Comparison of ENCODE assay signal across 7 cellular contexts in the genomic region with DNA sequence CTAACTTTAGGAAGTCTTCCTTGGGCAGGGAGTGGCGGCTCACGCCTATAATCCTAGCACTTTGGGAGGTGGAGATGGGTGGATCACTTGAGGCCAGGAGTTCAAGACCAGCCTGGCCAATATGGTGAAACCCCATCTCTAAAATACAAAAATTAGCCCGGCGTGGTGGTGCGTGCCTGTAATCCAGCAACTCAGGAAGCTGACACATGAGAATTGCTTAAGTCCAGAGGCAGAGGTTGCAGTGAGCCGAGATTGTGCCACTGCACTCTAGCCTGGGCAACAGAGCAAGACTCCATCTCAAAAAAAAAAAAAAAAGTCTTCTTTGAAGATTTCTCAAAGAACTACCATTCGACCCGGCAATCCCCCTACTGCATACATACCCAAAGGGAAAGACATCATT. TPM values are rescaled to one million over a fixed set of nuclear protein-coding genes. Genes with fewer than 3 reads are reported as not detected.
DNase-seq lines count a peak whose midpoint lies in the region; ATAC-seq and TF ChIP-seq lines count a peak whose summit lies in the region.
"Not testable (repeated sequence)": the region's sequence is repeated elsewhere in the genome, so short reads cannot be mapped to it uniquely, and the experiment has no call there.

No MANE protein-coding gene starts in this region.

- in situ Hi-C loops in IMR-90 (cut with MboI; ENCODE audit: low sequenced_read_pairs) = not testable (repeated sequence)

- H4K91ac ChIP-seq in IMR-90 (ENCODE audit: insufficient read depth, low read depth, low read length) = not testable (repeated sequence)

- CTCF ChIA-PET in IMR-90 (lab: Yijun Ruan, JAX); activated B cell treated with CpG ODN at 0.5 μM for 24 hours (lab: Charles Lee): not testable (repeated sequence)

- H2AFZ ChIP-seq in IMR-90 (replicated peaks; ENCODE audit: low read length, poor library complexity) = not testable (repeated sequence)

- peak overlapping the region; percentile 25 to 92 (median 80); a peak in 20 of 22 replicates for H3K4me2 ChIP-seq in BLaER1 treated with 17β-estradiol and CSF1 and Interleukin-3, amounts not matched to agents 10 nM and 100 nM
- H3K4me2 ChIP-seq in IMR-90 (ENCODE audit: low read depth, low read length) = not testable (repeated sequence)

- H3K27ac ChIP-seq in BLaER1 treated with 17β-estradiol and CSF1 and Interleukin-3, amounts not matched to agents 10 nM and 100 nM = peak overlapping the region in 8 of 11 experiments; percentile 11 to 94 (median 76); a peak in 11 of 22 replicates
- not testable (repeated sequence) for H3K27ac ChIP-seq in IMR-90 (ENCODE audit: insufficient read depth, low read length)
- peak overlapping the region; percentile 100 for H3K27ac ChIP-seq in epithelial cell of prostate

- H3K56ac ChIP-seq in IMR-90 (ENCODE audit: extremely low read depth, insufficient read depth, low read length) = not testable (repeated sequence)

- not testable (repeated sequence) for H4K20me1 ChIP-seq in BLaER1 treated with 17β-estradiol and CSF1 and Interleukin-3, amounts not matched to agents 10 nM and 100 nM; IMR-90 (ENCODE audit: insufficient read depth, low read length)

- H3K14ac ChIP-seq in IMR-90 (replicated peaks; ENCODE audit: low read depth, low read length) = not testable (repeated sequence)

- peaks cover 52 to 76% (median 67%) of the 10 kb centered on the region in 10 experiments for H3K4me1 ChIP-seq in BLaER1 treated with 17β-estradiol and CSF1 and Interleukin-3, amounts not matched to agents 10 nM and 100 nM
- H3K4me1 ChIP-seq in IMR-90 (ENCODE audit: control insufficient read depth, insufficient read depth, low read length) = peaks cover 21% of the 10 kb centered on the region

- H2BK120ac ChIP-seq in IMR-90 (ENCODE audit: low read depth, low read length) = 0 out of 2 replicates have a peak overlapping the region, but pooled peaks have one; percentile 4

- not testable (repeated sequence) for TF ChIP-seq POLR2A in IMR-90 (IDR thresholded peaks at IDR 0.05; ENCODE audit: low read depth, low read length)

- H3K18ac ChIP-seq in IMR-90 (ENCODE audit: low read depth, low read length) = not testable (repeated sequence)

- peak overlapping the region; percentile 2 for H3K27ac Mint-ChIP-seq in activated B cell treated with CpG ODN at 0.5 μM for 24 hours
- H3K27ac Mint-ChIP-seq in memory B cell = peak overlapping the region; percentile 14

- not testable (repeated sequence) for H3K79me1 ChIP-seq in IMR-90 (ENCODE audit: low read depth in 1 of 2, low read length in 2 of 2)

- peaks cover 12% of the 10 kb centered on the region for H3K9me1 ChIP-seq in IMR-90 (ENCODE audit: insufficient read depth, low read length)

- H3K4me1 Mint-ChIP-seq in activated B cell treated with CpG ODN at 0.5 μM for 24 hours = peaks cover 49% of the 10 kb centered on the region
- peaks cover 32% of the 10 kb centered on the region for H3K4me1 Mint-ChIP-seq in memory B cell

- H4K5ac ChIP-seq in IMR-90 (ENCODE audit: low read depth, low read length) = not testable (repeated sequence)

- intact Hi-C loops in IMR-90 (cut with micrococcal nuclease); activated B cell treated with CpG ODN at 0.5 μM for 24 hours (cut with micrococcal nuclease): not testable (repeated sequence)
- intact Hi-C loops in posterior vena cava (cut with DNase I) = loop anchor here in 1 of 2 donors (10.0 kb wide), 1 partner anchor 74 kb away; no protein-coding TSS in a partner anchor

- not testable (repeated sequence) for H3K9ac ChIP-seq in BLaER1 treated with 17β-estradiol and CSF1 and Interleukin-3, amounts not matched to agents 10 nM and 100 nM; IMR-90 (ENCODE audit: low read depth, low read length)

- H3K4me3 Mint-ChIP-seq in activated B cell treated with CpG ODN at 0.5 μM for 24 hours, memory B cell: not testable (repeated sequence)

- TF ChIP-seq RAD21 in IMR-90 (IDR thresholded peaks at IDR 0.05; ENCODE audit: low read length) = not testable (repeated sequence)

- ATAC-seq in IMR-90 (ENCODE audit: low read depth); activated B cell treated with CpG ODN at 0.5 μM for 24 hours (ENCODE audit: low read depth); memory B cell (ENCODE audit: low read depth): not testable (repeated sequence)

- H2BK5ac ChIP-seq in IMR-90 (ENCODE audit: low read depth, low read length, poor library complexity, severe bottlenecking) = not testable (repeated sequence)

- not testable (repeated sequence) for H3K27me3 ChIP-seq in BLaER1 treated with 17β-estradiol and CSF1 and Interleukin-3, amounts not matched to agents 10 nM and 100 nM; IMR-90 (ENCODE audit: control insufficient read depth, insufficient read depth, low read length)

- not testable (repeated sequence) for H3K23ac ChIP-seq in IMR-90 (ENCODE audit: low read depth, low read length)

- BruUV-seq in IMR-90 (replicated peaks; lab: Mats Ljungman, UMichigan) = not testable (repeated sequence)

- H3K9me3 ChIP-seq in BLaER1 treated with 17β-estradiol and CSF1 and Interleukin-3, amounts not matched to agents 10 nM and 100 nM (replicated peaks in 1 of 11); IMR-90 (ENCODE audit: control insufficient read depth, insufficient read depth, low read length): not testable (repeated sequence)

- POLR2A ChIA-PET in IMR-90 (lab: Charles Lee; ENCODE audit: unreplicated experiment) = not testable (repeated sequence)
- POLR2A ChIA-PET in activated B cell treated with CpG ODN at 0.5 μM for 24 hours (lab: Charles Lee) = interaction anchor here (7.7 kb wide), 1 partner anchor 16 kb away, joined by 77 read pairs; no protein-coding TSS in a partner anchor

- dilution Hi-C loops in IMR-90 (cut with HindIII; ENCODE audit: low sequenced_read_pairs, unreplicated experiment) = not testable (repeated sequence)

- not testable (repeated sequence) for H3K36me3 Mint-ChIP-seq in activated B cell treated with CpG ODN at 0.5 μM for 24 hours (ENCODE audit: low read depth); memory B cell

- H2AK5ac ChIP-seq in IMR-90 (ENCODE audit: low read depth, low read length) = not testable (repeated sequence)

- not testable (repeated sequence) for H2AK9ac ChIP-seq in IMR-90 (replicated peaks; ENCODE audit: low read depth, low read length, poor library complexity)

- not testable (repeated sequence) for H3K27me3 Mint-ChIP-seq in activated B cell treated with CpG ODN at 0.5 μM for 24 hours, memory B cell

- not testable (repeated sequence) for H2BK20ac ChIP-seq in IMR-90 (ENCODE audit: low read depth, low read length)

- WGBS in IMR-90 (ENCODE audit: extremely low coverage in 2 of 2, insufficient read length in 1 of 2), 2 experiments = 80% methylated on average over 1 of the region's 8 CpGs; no CpG with 5 or more reads in 1 of the 2 experiments

- H3K4me3 ChIP-seq in BLaER1 treated with 17β-estradiol and CSF1 and Interleukin-3, amounts not matched to agents 10 nM and 100 nM; IMR-90 (ENCODE audit: insufficient read depth, low read depth, low read length): not testable (repeated sequence)

- not testable (repeated sequence) for H3K9me3 Mint-ChIP-seq in activated B cell treated with CpG ODN at 0.5 μM for 24 hours, memory B cell

- H2BK15ac ChIP-seq in IMR-90 (ENCODE audit: low read depth, low read length) = not testable (repeated sequence)

- H4K8ac ChIP-seq in IMR-90 (ENCODE audit: low read depth in 2 of 2, low read length in 2 of 2) = peak overlapping the region in 1 of 2 experiments; percentile 20; a peak in 1 of 4 replicates

- not testable (repeated sequence) for H3K4ac ChIP-seq in IMR-90 (ENCODE audit: low read depth, low read length)

- not testable (repeated sequence) for DNase-seq in IMR-90; activated B cell treated with CpG ODN at 0.5 μM for 24 hours; epithelial cell of prostate (ENCODE audit: low read depth, low spot score); memory B cell (ENCODE audit: low spot score in 2 of 2)
- peak; percentile 34 for DNase-seq in NOMO-1 treated with DMSO at 0.1 percent for 48 hours (lab: John Stamatoyannopoulos, UW; ENCODE audit: unreplicated experiment)
- DNase-seq in posterior vena cava (ENCODE audit: low spot score) = peak; percentile 23

- not testable (repeated sequence) for H3K36me3 ChIP-seq in BLaER1 treated with 17β-estradiol and CSF1 and Interleukin-3, amounts not matched to agents 10 nM and 100 nM; IMR-90 (ENCODE audit: control insufficient read depth, insufficient read depth, low read length)

- TF ChIP-seq CTCF in IMR-90 (conservative IDR thresholded peaks at IDR 0.05; ENCODE audit: low read depth, low read length); activated B cell treated with CpG ODN at 0.5 μM for 24 hours (IDR thresholded peaks at IDR 0.05): not testable (repeated sequence)

RNA-seq across cellular contexts. Expression of a gene that starts 50.0 kb away (rescaled TPM):
- total RNA-seq in IMR-90 (2012; rRNA removed) (10.8 and 15.6 TPM in 2 replicates), activated B cell treated with CpG ODN at 0.5 μM for 24 hours (67.4 and 91.4 TPM in 2 replicates), posterior vena cava (10 to 100 TPM; 39.6 to 64.4 TPM)
- 7.3 and 9.5 TPM in 2 replicates for polyA plus RNA-seq in IMR-90 (2012; rRNA removed)
- polyA plus RNA-seq in IMR-90 (2012; cell fraction: cytosol; rRNA removed) = 1.3 and 1.7 TPM in 2 replicates
- polyA plus RNA-seq in IMR-90 (2012; cell fraction: nucleus; rRNA removed; ENCODE audit: low replicate concordance) = 4.9 and 39.2 TPM in 2 replicates
